9 cellular contexts compared by ENCODE assay signal in genomic region chr1:202805886-202806511, GRCh38. TPM values are rescaled to one million over a fixed set of nuclear protein-coding genes. Genes with fewer than 3 reads are reported as not detected.
DNase-seq lines count a peak whose midpoint lies in the region; ATAC-seq, FAIRE-seq and TF ChIP-seq lines count a peak whose summit lies in the region.
"Had no signal": no experiment of that assay in that cellular context is flagged by ENCODE, and none has a peak within 500 bp of the region (broad histone marks: within the 10 kb centered on the region; RNA-seq: fewer than 3 reads in every experiment).

No MANE protein-coding gene starts in this region.

- peak overlapping the region; percentile 73 for H3K27ac Mint-ChIP-seq in memory B cell

- H3K4me3 Mint-ChIP-seq in memory B cell: peak overlapping the region; percentile 87

- in situ Hi-C loops in K562 (cut with MboI): no loop called here

- ATAC-seq in K562 (peak; percentile 20), memory B cell (ENCODE audit: low read depth) (no peak), upper lobe of right lung (no peak), GM21526 (IDR thresholded peaks at IDR 0.05; ENCODE audit: low FRiP score, unreplicated experiment) (no peak), GM18868 (IDR thresholded peaks at IDR 0.05; ENCODE audit: unreplicated experiment) (no peak)

- POLR2A ChIA-PET in K562 (lab: Yijun Ruan, JAX): interaction anchor here (0.6 to 2.0 kb wide), 3 partner anchors 10 to 67 kb away, joined by 3 to 11 read pairs (median 8); no protein-coding TSS in a partner anchor

- H3K4me1 Mint-ChIP-seq in memory B cell: peaks cover 25% of the 10 kb centered on the region

- H3K27ac ChIP-seq in K562 (ENCODE audit: extremely low read depth, low read depth, low read length) (peak overlapping the region; percentile 90), upper lobe of right lung (peak overlapping the region; percentile 85)
- H3K27ac ChIP-seq: KMS-11 had no signal

- no peaks in the 10 kb centered on the region for H3K9me3 ChIP-seq in K562 (replicated peaks; ENCODE audit: control insufficient read depth, insufficient read depth, low read depth, low read length)
- H3K9me3 ChIP-seq in upper lobe of right lung: no peaks in the 10 kb centered on the region

- FAIRE-seq in D721Med (lab: Jason Lieb, UNC): peak; percentile 80
- peak; percentile 72 for FAIRE-seq in K562 (lab: Jason Lieb, UNC)

- TF ChIP-seq EP300 in K562 (IDR thresholded peaks at IDR 0.05; ENCODE audit: low read length): no peak

- no peak; the same call in 1 of the 2 replicates for TF ChIP-seq POLR2A in K562 (conservative IDR thresholded peaks at IDR 0.05)

- H4K20me1 ChIP-seq in K562 (replicated peaks; ENCODE audit: control insufficient read depth, insufficient read depth, low read length): no peaks in the 10 kb centered on the region; the same call in 1 of the 2 replicates

- H3K9ac ChIP-seq in K562 (ENCODE audit: insufficient read depth in 1 of 2, low read depth in 2 of 2, low read length in 2 of 2): peak overlapping the region; percentile 12 to 92; a peak in 2 of 4 replicates
- H3K9ac ChIP-seq: KMS-11 had no signal

- H3K9me3 Mint-ChIP-seq in memory B cell: no peaks in the 10 kb centered on the region

- intact Hi-C loops in K562 (cut with micrococcal nuclease): loop anchor here (2.0 to 10.0 kb wide), 2 partner anchors 83 to 651 kb away; partner anchors contain the start of gene RABIF
- intact Hi-C loops in upper lobe of right lung (cut with DNase I): no loop called here

- no peaks in the 10 kb centered on the region for H3K36me3 ChIP-seq in K562 (ENCODE audit: control insufficient read depth, insufficient read depth, low read length)
- no peaks in the 10 kb centered on the region for H3K36me3 ChIP-seq in upper lobe of right lung

- DNase-seq in D721Med (ENCODE audit: insufficient read length, low spot score) (no peak), MV-4-11 (lab: John Stamatoyannopoulos, UW) (peak; percentile 66), K562 (ENCODE audit: extremely low read depth in 1 of 4, low spot score in 3 of 4) (peak in 2 of 4 experiments; percentile 56 to 59), memory B cell (ENCODE audit: low spot score in 2 of 2) (no peak), upper lobe of right lung (no peak), hepatic stellate cell (ENCODE audit: low spot score) (no peak)

- 2% methylated on average over 3 of the region's 3 CpGs for WGBS in K562 (ENCODE audit: insufficient coverage, low coverage, missing lambda C conversion rate)

- peak overlapping the region; percentile 60 for H2AFZ ChIP-seq in K562 (ENCODE audit: low read depth, low read length)

- BruUV-seq in K562 (replicated peaks; lab: Mats Ljungman, UMichigan): no TSS peak

- H3K9me1 ChIP-seq in K562 (ENCODE audit: control insufficient read depth, insufficient read depth, low read length): no peaks in the 10 kb centered on the region

- H3K4me2 ChIP-seq in K562 (ENCODE audit: insufficient read depth, low read length): peak overlapping the region; percentile 91
- H3K4me2 ChIP-seq: KMS-11 had no signal

- CTCF ChIA-PET in K562 (lab: Yijun Ruan, JAX; ENCODE audit: low intra/inter-chr PET ratio): no interaction called here

- no peaks in the 10 kb centered on the region for H3K27me3 Mint-ChIP-seq in memory B cell

- H3K4me3 ChIP-seq in K562 (peak overlapping the region; percentile 83), upper lobe of right lung (peak overlapping the region; percentile 97)

- TF ChIP-seq RAD21 in K562 (CRISPR knock-in tag; conservative IDR thresholded peaks at IDR 0.05 in 1 of 2, IDR thresholded peaks at IDR 0.05 in 1 of 2): no peak

- H3K4me1 ChIP-seq in K562 (replicated peaks in 1 of 2; ENCODE audit: control insufficient read depth in 2 of 2, insufficient read depth in 2 of 2, low read length in 2 of 2) (peaks cover 35 to 40% of the 10 kb centered on the region in 2 experiments), upper lobe of right lung (peaks cover 38% of the 10 kb centered on the region)

- H3K27me3 ChIP-seq in K562 (ENCODE audit: control insufficient read depth in 2 of 2, insufficient read depth in 2 of 2, low read length in 2 of 2): no peaks in the 10 kb centered on the region
- H3K27me3 ChIP-seq in upper lobe of right lung: no peaks in the 10 kb centered on the region

- TF ChIP-seq CTCF in D721Med (IDR thresholded peaks at IDR 0.05; ENCODE audit: insufficient read depth, missing control alignments) (no peak), K562 (IDR thresholded peaks at IDR 0.05 in 2 of 3, conservative IDR thresholded peaks at IDR 0.05 in 1 of 3; ENCODE audit: insufficient read depth in 2 of 3, low read depth in 1 of 3, low read length in 3 of 3) (no peak), upper lobe of right lung (IDR thresholded peaks at IDR 0.05) (no peak)

- H3K79me2 ChIP-seq in K562 (ENCODE audit: control insufficient read depth, insufficient read depth, low read length): peaks cover 75% of the 10 kb centered on the region

- H3K36me3 Mint-ChIP-seq in memory B cell: no peaks in the 10 kb centered on the region

TF ChIP-seq in K562, 482 proteins besides CTCF, POLR2A, EP300 and RAD21 (continues in another document):
- TF ChIP-seq, protein P1, sequence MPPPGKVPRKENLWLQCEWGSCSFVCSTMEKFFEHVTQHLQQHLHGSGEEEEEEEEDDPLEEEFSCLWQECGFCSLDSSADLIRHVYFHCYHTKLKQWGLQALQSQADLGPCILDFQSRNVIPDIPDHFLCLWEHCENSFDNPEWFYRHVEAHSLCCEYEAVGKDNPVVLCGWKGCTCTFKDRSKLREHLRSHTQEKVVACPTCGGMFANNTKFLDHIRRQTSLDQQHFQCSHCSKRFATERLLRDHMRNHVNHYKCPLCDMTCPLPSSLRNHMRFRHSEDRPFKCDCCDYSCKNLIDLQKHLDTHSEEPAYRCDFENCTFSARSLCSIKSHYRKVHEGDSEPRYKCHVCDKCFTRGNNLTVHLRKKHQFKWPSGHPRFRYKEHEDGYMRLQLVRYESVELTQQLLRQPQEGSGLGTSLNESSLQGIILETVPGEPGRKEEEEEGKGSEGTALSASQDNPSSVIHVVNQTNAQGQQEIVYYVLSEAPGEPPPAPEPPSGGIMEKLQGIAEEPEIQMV (tag; conservative IDR thresholded peaks at IDR 0.05; ENCODE audit: low read depth): peak; percentile 80; the same call in 1 of the 2 replicates
- TF ChIP-seq EHMT2 (IDR thresholded peaks at IDR 0.05) (peak; percentile 78), NFRKB (IDR thresholded peaks at IDR 0.05; ENCODE audit: low read depth) (peak; percentile 95), CREBBP (IDR thresholded peaks at IDR 0.05; ENCODE audit: low read depth, low read length) (no peak), L3MBTL2 (IDR thresholded peaks at IDR 0.05) (no peak), SAFB (IDR thresholded peaks at IDR 0.05; ENCODE audit: borderline replicate concordance, low read depth, low read length) (no peak)
- TF ChIP-seq, protein P2, sequence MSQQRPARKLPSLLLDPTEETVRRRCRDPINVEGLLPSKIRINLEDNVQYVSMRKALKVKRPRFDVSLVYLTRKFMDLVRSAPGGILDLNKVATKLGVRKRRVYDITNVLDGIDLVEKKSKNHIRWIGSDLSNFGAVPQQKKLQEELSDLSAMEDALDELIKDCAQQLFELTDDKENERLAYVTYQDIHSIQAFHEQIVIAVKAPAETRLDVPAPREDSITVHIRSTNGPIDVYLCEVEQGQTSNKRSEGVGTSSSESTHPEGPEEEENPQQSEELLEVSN (IDR thresholded peaks at IDR 0.05; ENCODE audit: borderline replicate concordance in 1 of 2, extremely low read depth in 1 of 2, insufficient read depth in 1 of 2, insufficient read length in 1 of 2, low read depth in 1 of 2, low read length in 1 of 2, poor library complexity in 1 of 2, severe bottlenecking in 1 of 2): no peak

RNA-seq across cellular contexts. Expression of gene KDM5B, which starts 2.2 kb away (rescaled TPM):
- total RNA-seq in K562 (2011; cell fraction: chromatin; rRNA removed; ENCODE audit: low replicate concordance): 288 and 694 TPM in 2 replicates
- 161 and 184 TPM in 2 replicates for total RNA-seq in K562 (2011; cell fraction: nucleolus; rRNA removed)
- 310 and 396 TPM in 2 replicates for total RNA-seq in K562 (2011; cell fraction: nucleoplasm; rRNA removed)
- total RNA-seq in K562 (2014; rRNA removed) (50.7 and 56.3 TPM in 2 replicates), K562 (2014; rRNA removed; fragmentation: Illumina TruSeq; extraction: Trizol) (71.4 and 78.0 TPM in 2 replicates), K562 (2015; rRNA removed; fragmentation: Illumina TruSeq; extraction: Trizol) (54.6 and 57.1 TPM in 2 replicates), K562 (2021) (88.5 and 90.6 TPM in 2 replicates), upper lobe of right lung (57.3 TPM)
- polyA plus RNA-seq in K562 (2011; rRNA removed) (61.1 and 72.3 TPM in 2 replicates), K562 (2014; fragmentation: Illumina TruSeq; extraction: Trizol) (44.4 and 58.5 TPM in 2 replicates), K562 (2014; fragmentation: Nextera tagmentation; extraction: Ambion mirVana) (10 to 100 TPM; 15.4 to 18.5 TPM), K562 (2014; rRNA removed) (32.6 and 38.6 TPM in 2 replicates)
- polyA plus RNA-seq in K562 (2011; cell fraction: cytosol; rRNA removed): 38.5 and 52.9 TPM in 2 replicates
- 89.8 and 102 TPM in 2 replicates for polyA plus RNA-seq in K562 (2011; cell fraction: nucleus; rRNA removed)
- 35.3 and 36.5 TPM in 2 replicates for polyA plus RNA-seq in K562 (2012)
- polyA minus RNA-seq in K562 (2011; rRNA and poly(A)+ RNA removed): 254 and 263 TPM in 2 replicates
- polyA minus RNA-seq in K562 (2011; cell fraction: cytosol; rRNA and poly(A)+ RNA removed): 73.4 and 106 TPM in 2 replicates
- 109 and 175 TPM in 2 replicates for polyA minus RNA-seq in K562 (2011; cell fraction: nucleus; rRNA and poly(A)+ RNA removed)

RNA-seq across cellular contexts. Expression of gene PCAT6, which starts 4.8 kb away (rescaled TPM):
- total RNA-seq in K562 (2011; cell fraction: chromatin; rRNA removed; ENCODE audit: low replicate concordance): 3.1 and 5.2 TPM in 2 replicates
- 1.4 and 6.3 TPM in 2 replicates for total RNA-seq in K562 (2011; cell fraction: nucleolus; rRNA removed)
- 4.4 and 5.0 TPM in 2 replicates for total RNA-seq in K562 (2011; cell fraction: nucleoplasm; rRNA removed)
- total RNA-seq in K562 (2014; rRNA removed) (0.45 TPM in 1 of 2 replicates, not detected in the other), K562 (2014; rRNA removed; fragmentation: Illumina TruSeq; extraction: Trizol) (0.25 TPM in 1 of 2 replicates, not detected in the other), K562 (2015; rRNA removed; fragmentation: Illumina TruSeq; extraction: Trizol) (0.36 TPM in 1 of 2 replicates, not detected in the other), K562 (2021) (2.4 and 2.5 TPM in 2 replicates), upper lobe of right lung (0.81 TPM)
- polyA plus RNA-seq in K562 (2011; rRNA removed) (1.0 and 2.2 TPM in 2 replicates), K562 (2014; fragmentation: Illumina TruSeq; extraction: Trizol) (0.65 and 2.8 TPM in 2 replicates), K562 (2014; fragmentation: Nextera tagmentation; extraction: Ambion mirVana) (under 1 TPM; 0.35 to 0.42 TPM), K562 (2014; rRNA removed) (0.13 and 1.0 TPM in 2 replicates)
- polyA plus RNA-seq in K562 (2011; cell fraction: cytosol; rRNA removed): 2.6 and 4.9 TPM in 2 replicates
- 9.1 and 9.4 TPM in 2 replicates for polyA plus RNA-seq in K562 (2011; cell fraction: nucleus; rRNA removed)
- polyA plus RNA-seq in K562 (2012): 2.6 and 2.8 TPM in 2 replicates
- 0.66 TPM in 1 of 2 replicates, not detected in the other for polyA minus RNA-seq in K562 (2011; rRNA and poly(A)+ RNA removed)
- polyA minus RNA-seq in K562 (2011; cell fraction: cytosol; rRNA and poly(A)+ RNA removed): not detected in 2 replicates
- polyA minus RNA-seq in K562 (2011; cell fraction: nucleus; rRNA and poly(A)+ RNA removed): 1.9 and 3.1 TPM in 2 replicates
